In the genomic region with DNA sequence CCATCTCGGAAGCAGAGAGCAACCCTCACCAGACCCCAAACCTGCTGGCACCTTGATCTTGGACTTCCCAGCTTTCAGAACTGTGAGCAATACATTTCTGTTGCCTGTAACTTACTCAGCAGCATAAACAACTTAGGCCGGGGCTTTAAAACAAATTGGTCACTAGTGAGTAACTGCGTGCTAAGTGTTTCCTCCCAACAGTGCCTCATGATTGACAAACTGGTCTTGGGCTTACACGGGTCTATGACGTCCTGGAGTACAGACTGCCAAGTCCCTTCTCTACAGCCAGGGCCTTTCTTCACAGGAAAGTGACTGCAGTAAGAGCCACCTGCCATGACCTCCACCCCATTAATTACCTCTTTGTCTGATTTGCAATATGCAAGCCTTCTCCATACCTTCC, we compare ENCODE assay signal across 14 cellular contexts.
A peak's percentile ranks its signal among the peaks of the same experiment; 100 is the strongest.
DNase-seq lines count a peak whose midpoint lies in the region; ATAC-seq, FAIRE-seq and TF ChIP-seq lines count a peak whose summit lies in the region.
"Had no signal": no experiment of that assay in that cellular context is flagged by ENCODE, and none has a peak within 500 bp of the region (broad histone marks: within the 10 kb centered on the region; RNA-seq: fewer than 3 reads in every experiment).

No MANE protein-coding gene starts in this region.

- peak; percentile 49 for ATAC-seq in Right ventricle myocardium inferior
- no peak for ATAC-seq in GM12878
- ATAC-seq in upper lobe of right lung = peak; percentile 19
- ATAC-seq: A549 had no signal

- H3K9me3 ChIP-seq in left ventricle myocardium inferior (replicated peaks) (no peaks in the 10 kb centered on the region), GM12878 (replicated peaks; ENCODE audit: control insufficient read depth, insufficient read depth, low read length) (no peaks in the 10 kb centered on the region), upper lobe of right lung (no peaks in the 10 kb centered on the region), endodermal cell (ENCODE audit: control insufficient read depth, low read length) (no peaks in the 10 kb centered on the region)
- H3K9me3 ChIP-seq in CD8-positive, alpha-beta memory T cell (ENCODE audit: low read length) = no peaks in the 10 kb centered on the region
- H3K9me3 ChIP-seq: A549 had no signal

- H2AFZ ChIP-seq in GM12878 (ENCODE audit: control insufficient read depth, low read depth, low read length) = no peak overlapping the region
- H2AFZ ChIP-seq: PC-9 had no signal

- TF ChIP-seq RAD21 in GM12878 (IDR thresholded peaks at IDR 0.05; ENCODE audit: insufficient read depth, low read depth, low read length) = no peak

- DNase-seq in Right ventricle myocardium inferior (ENCODE audit: missing footprints) = no peak
- DNase-seq in left ventricle myocardium inferior = no peak
- no peak for DNase-seq in GM12878 (ENCODE audit: low read depth, low spot score)
- DNase-seq in hepatic stellate cell (ENCODE audit: low spot score) = peak; percentile 60
- DNase-seq in upper lobe of right lung = no peak
- DNase-seq in CD8-positive, alpha-beta memory T cell = no peak
- no peak for DNase-seq in DMS153 treated with DMSO at 0.1 percent for 48 hours (lab: John Stamatoyannopoulos, UW; ENCODE audit: unreplicated experiment)
- no peak for DNase-seq in endodermal cell
- DNase-seq: activated T-cell treated with anti-CD3 and anti-CD28 coated beads, Interleukin-2, amount 50 U/mL, for 48 hours; NCI-H187; PC-9; stimulated activated CD4-positive, alpha-beta T cell treated with anti-CD3 and anti-CD28 coated beads, Interleukin-15, amount 100 ng/mL, for 24 hours had no signal

- H3K4me3 Mint-ChIP-seq in CD8-positive, alpha-beta memory T cell = no peak overlapping the region
- no peak overlapping the region for H3K4me3 Mint-ChIP-seq in endodermal cell

- TF ChIP-seq POLR2A in GM12878 (IDR thresholded peaks at IDR 0.05; ENCODE audit: low read depth, low read length) = no peak

- no peak overlapping the region for H3K4me3 ChIP-seq in left ventricle myocardium inferior
- H3K4me3 ChIP-seq in GM12878 = no peak overlapping the region
- no peak overlapping the region for H3K4me3 ChIP-seq in upper lobe of right lung
- H3K4me3 ChIP-seq in CD8-positive, alpha-beta memory T cell (ENCODE audit: low read length) = no peak overlapping the region
- no peak overlapping the region for H3K4me3 ChIP-seq in endodermal cell (ENCODE audit: low read length)
- H3K4me3 ChIP-seq: A549, PC-9 had no signal

- H3K36me3 ChIP-seq in left ventricle myocardium inferior = no peaks in the 10 kb centered on the region
- H3K36me3 ChIP-seq in GM12878 (ENCODE audit: control insufficient read depth in 2 of 2, insufficient read depth in 2 of 2, low read length in 1 of 2) = no peaks in the 10 kb centered on the region; a peak in 1 of 4 replicates
- no peaks in the 10 kb centered on the region for H3K36me3 ChIP-seq in upper lobe of right lung
- H3K36me3 ChIP-seq in CD8-positive, alpha-beta memory T cell (ENCODE audit: insufficient read depth, low read length) = no peaks in the 10 kb centered on the region
- no peaks in the 10 kb centered on the region for H3K36me3 ChIP-seq in endodermal cell (ENCODE audit: control insufficient read depth, insufficient read depth, low read length)

- no peaks in the 10 kb centered on the region for H4K20me1 ChIP-seq in GM12878 (ENCODE audit: control insufficient read depth, insufficient read depth)

- intact Hi-C loops in Right ventricle myocardium inferior (cut with DNase I) = no loop called here
- intact Hi-C loops in left ventricle myocardium inferior (cut with micrococcal nuclease) = no loop called here
- intact Hi-C loops in GM12878 (cut with micrococcal nuclease; ENCODE audit: unreplicated experiment) = no loop called here
- intact Hi-C loops in upper lobe of right lung (cut with DNase I) = no loop called here

- SMC1A ChIA-PET in GM12878 (lab: Charles Lee; ENCODE audit: uncharacterized antibody, unreplicated experiment) = no interaction called here

- H3K27me3 Mint-ChIP-seq in CD8-positive, alpha-beta memory T cell = peaks cover 0 to 4% of the 10 kb centered on the region in 2 donors
- no peaks in the 10 kb centered on the region for H3K27me3 Mint-ChIP-seq in endodermal cell (ENCODE audit: insufficient read depth)

- peaks cover 0 to 6% (median 0%) of the 10 kb centered on the region in 3 donors for H3K36me3 Mint-ChIP-seq in CD8-positive, alpha-beta memory T cell
- H3K36me3 Mint-ChIP-seq in endodermal cell (ENCODE audit: low read depth) = peaks cover 2% of the 10 kb centered on the region

- BruUV-seq in GM12878 (replicated peaks; lab: Mats Ljungman, UMichigan) = no TSS peak

- RAD21 ChIA-PET in GM12878 (lab: Charles Lee; ENCODE audit: unreplicated experiment) = no interaction called here

- H3K4me1 Mint-ChIP-seq in CD8-positive, alpha-beta memory T cell = peaks cover 13 to 34% (median 18%) of the 10 kb centered on the region in 3 donors
- peaks cover 4% of the 10 kb centered on the region for H3K4me1 Mint-ChIP-seq in endodermal cell

- no peak for TF ChIP-seq EP300 in GM12878 (IDR thresholded peaks at IDR 0.05; ENCODE audit: borderline replicate concordance in 1 of 2, control insufficient read depth in 1 of 2, low read depth in 2 of 2, low read length in 2 of 2)

- peak overlapping the region in 3 of 8 donors; percentile 6 to 70 (median 12) for H3K27ac Mint-ChIP-seq in CD8-positive, alpha-beta memory T cell
- no peak overlapping the region for H3K27ac Mint-ChIP-seq in endodermal cell

- H3K27ac ChIP-seq in left ventricle myocardium inferior (replicated peaks) (no peak overlapping the region), GM12878 (ENCODE audit: control insufficient read depth, insufficient read depth) (no peak overlapping the region), upper lobe of right lung (no peak overlapping the region), endodermal cell (ENCODE audit: low read depth, low read length) (no peak overlapping the region)
- no peak overlapping the region for H3K27ac ChIP-seq in CD8-positive, alpha-beta memory T cell (ENCODE audit: low read depth, low read length)
- H3K27ac ChIP-seq: A549, PC-9 had no signal

- no peaks in the 10 kb centered on the region for H3K79me2 ChIP-seq in GM12878 (ENCODE audit: control insufficient read depth, insufficient read depth, low read length)

- no peak for FAIRE-seq in GM12878 (lab: Jason Lieb, UNC)
- FAIRE-seq: A549, GM19239 had no signal

- in situ Hi-C loops in GM12878 (cut with MboI) = no loop called here

- H3K4me1 ChIP-seq in left ventricle myocardium inferior (peaks cover 9% of the 10 kb centered on the region), GM12878 (ENCODE audit: control insufficient read depth, insufficient read depth, low read length) (no peaks in the 10 kb centered on the region), upper lobe of right lung (peaks cover 2% of the 10 kb centered on the region), endodermal cell (ENCODE audit: control insufficient read depth, insufficient read depth, low read length) (no peaks in the 10 kb centered on the region)
- no peaks in the 10 kb centered on the region for H3K4me1 ChIP-seq in CD8-positive, alpha-beta memory T cell (ENCODE audit: insufficient read depth, low read length)
- H3K4me1 ChIP-seq: A549 had no signal

- TF ChIP-seq CTCF in left ventricle myocardium inferior (IDR thresholded peaks at IDR 0.05; ENCODE audit: borderline replicate concordance) = no peak
- no peak for TF ChIP-seq CTCF in GM12878 (IDR thresholded peaks at IDR 0.05 in 2 of 3, conservative IDR thresholded peaks at IDR 0.05 in 1 of 3; ENCODE audit: control insufficient read depth in 2 of 3, extremely low read depth in 1 of 3, insufficient read depth in 1 of 3, low read depth in 3 of 3, low read length in 3 of 3)
- TF ChIP-seq CTCF in upper lobe of right lung (IDR thresholded peaks at IDR 0.05) = no peak
- TF ChIP-seq CTCF in endodermal cell (conservative IDR thresholded peaks at IDR 0.05) = no peak

- no peaks in the 10 kb centered on the region for H3K9me3 Mint-ChIP-seq in CD8-positive, alpha-beta memory T cell
- H3K9me3 Mint-ChIP-seq in endodermal cell = no peaks in the 10 kb centered on the region

- CTCF ChIA-PET in GM12878 (lab: Yijun Ruan, JAX) = no interaction called here
- CTCF ChIA-PET in CD8-positive, alpha-beta memory T cell (lab: Charles Lee) = no interaction called here

- 49% methylated on average over 5 of the region's 5 CpGs for WGBS in GM12878 (ENCODE audit: insufficient coverage, insufficient replicate concordance, low lambda C conversion rate, missing lambda C conversion rate)
- 79 to 90% methylated on average over 5 of the region's 5 CpGs for WGBS in endodermal cell (ENCODE audit: insufficient coverage in 1 of 2, insufficient read length in 1 of 2), 2 experiments

- H3K27me3 ChIP-seq in left ventricle myocardium inferior (ENCODE audit: low read depth) (no peaks in the 10 kb centered on the region), GM12878 (replicated peaks in 1 of 2; ENCODE audit: control insufficient read depth in 2 of 2, insufficient read depth in 2 of 2, low read length in 1 of 2) (no peaks in the 10 kb centered on the region), upper lobe of right lung (no peaks in the 10 kb centered on the region), endodermal cell (ENCODE audit: control insufficient read depth, insufficient read depth, low read length, poor library complexity, severe bottlenecking) (no peaks in the 10 kb centered on the region)
- H3K27me3 ChIP-seq in CD8-positive, alpha-beta memory T cell (ENCODE audit: insufficient read depth, low read length, poor library complexity, severe bottlenecking) = no peaks in the 10 kb centered on the region

- H3K4me2 ChIP-seq in GM12878 (ENCODE audit: control insufficient read depth, insufficient read depth) = no peak overlapping the region
- H3K4me2 ChIP-seq: A549, PC-9 had no signal

- H3K9ac ChIP-seq in GM12878 (ENCODE audit: control insufficient read depth, insufficient read depth, low read length) (no peak overlapping the region), endodermal cell (ENCODE audit: extremely low read depth, low read length, poor library complexity, severe bottlenecking) (no peak overlapping the region)

- POLR2A ChIA-PET in GM12878 (lab: Charles Lee) = no interaction called here
- POLR2A ChIA-PET in CD8-positive, alpha-beta memory T cell (lab: Charles Lee) = no interaction called here

TF ChIP-seq in GM12878, 131 proteins besides CTCF, POLR2A, EP300 and RAD21 (continues in another document):
- TF ChIP-seq, protein P1, sequence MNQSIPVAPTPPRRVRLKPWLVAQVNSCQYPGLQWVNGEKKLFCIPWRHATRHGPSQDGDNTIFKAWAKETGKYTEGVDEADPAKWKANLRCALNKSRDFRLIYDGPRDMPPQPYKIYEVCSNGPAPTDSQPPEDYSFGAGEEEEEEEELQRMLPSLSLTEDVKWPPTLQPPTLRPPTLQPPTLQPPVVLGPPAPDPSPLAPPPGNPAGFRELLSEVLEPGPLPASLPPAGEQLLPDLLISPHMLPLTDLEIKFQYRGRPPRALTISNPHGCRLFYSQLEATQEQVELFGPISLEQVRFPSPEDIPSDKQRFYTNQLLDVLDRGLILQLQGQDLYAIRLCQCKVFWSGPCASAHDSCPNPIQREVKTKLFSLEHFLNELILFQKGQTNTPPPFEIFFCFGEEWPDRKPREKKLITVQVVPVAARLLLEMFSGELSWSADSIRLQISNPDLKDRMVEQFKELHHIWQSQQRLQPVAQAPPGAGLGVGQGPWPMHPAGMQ (IDR thresholded peaks at IDR 0.05; ENCODE audit: borderline replicate concordance) = no peak
